In genomic region chr9:13386935-13387667, GRCh38 we compare ENCODE assay signal across 12 cellular contexts.
DNase-seq lines count a peak whose midpoint lies in the region; ATAC-seq and TF ChIP-seq lines count a peak whose summit lies in the region.
"Had no signal": no experiment of that assay in that cellular context is flagged by ENCODE, and none has a peak within 500 bp of the region (broad histone marks: within the 10 kb centered on the region; RNA-seq: fewer than 3 reads in every experiment).

No MANE protein-coding gene starts in this region.

- peaks cover 0 to 58% (median 46%) of the 10 kb centered on the region in 8 donors for H3K9me3 ChIP-seq in spleen

- TF ChIP-seq POLR2A in spleen (IDR thresholded peaks at IDR 0.05): no peak

- H3K27me3 ChIP-seq in spleen (replicated peaks in 1 of 7): no peaks in the 10 kb centered on the region

- H3K4me1 ChIP-seq in spleen: no peaks in the 10 kb centered on the region

- H3K4me3 ChIP-seq in AG10803 (ENCODE audit: low read length): no peak overlapping the region
- no peak overlapping the region for H3K4me3 ChIP-seq in fibroblast of villous mesenchyme (ENCODE audit: low read depth, low read length)
- no peak overlapping the region for H3K4me3 ChIP-seq in spleen

- intact Hi-C loops in sciatic nerve (cut with DNase I): no loop called here
- intact Hi-C loops in spleen (cut with DNase I; ENCODE audit: low total_unique reads): no loop called here

- peak overlapping the region in 3 of 8 donors; percentile 6 to 37 (median 20) for H3K27ac ChIP-seq in spleen

- TF ChIP-seq CTCF in AG10803 (conservative IDR thresholded peaks at IDR 0.05; ENCODE audit: low read length): no peak
- no peak for TF ChIP-seq CTCF in fibroblast of villous mesenchyme (IDR thresholded peaks at IDR 0.05; ENCODE audit: insufficient read depth, low read depth, low read length)
- TF ChIP-seq CTCF in spleen (IDR thresholded peaks at IDR 0.05 in 8 of 11, conservative IDR thresholded peaks at IDR 0.05 in 3 of 11): no peak

- WGBS in spleen, 5 donors: 59 to 80% (median 74%) methylated on average over 3 of the region's 3 CpGs

- no peaks in the 10 kb centered on the region for H3K36me3 ChIP-seq in spleen

- DNase-seq in AG10803 (ENCODE audit: low read depth) (peak; percentile 95), SKM-1 (lab: John Stamatoyannopoulos, UW; ENCODE audit: unreplicated experiment) (peak; percentile 82), fibroblast of villous mesenchyme (ENCODE audit: low read depth) (peak; percentile 72), sciatic nerve (ENCODE audit: low spot score) (no peak), HuH-7.5 (ENCODE audit: low spot score) (no peak), inferior parietal cortex (ENCODE audit: extremely low spot score) (no peak), spleen (no peak)
- DNase-seq: activated gamma-delta T cell, NCI-H2029 treated with DMSO at 0.1 percent for 48 hours, SHP77 treated with DMSO at 0.1 percent for 48 hours had no signal

- ATAC-seq in sciatic nerve (peak; percentile 91), HG02610 (IDR thresholded peaks at IDR 0.05; ENCODE audit: unreplicated experiment) (no peak)
- ATAC-seq: activated CD4-positive, CD25-positive, alpha-beta regulatory T cell treated with anti-CD3 and anti-CD28 coated beads, Interleukin-2, amount 50 U/mL, for 24 hours had no signal

Comparison
In these comparisons a context has a peak if more than half of its experiments do, and no peak if none do; other contexts are left out.
1. DNase-seq: peak in AG10803 (single experiment), SKM-1 (single experiment) and fibroblast of villous mesenchyme (single experiment); none in sciatic nerve (single experiment), HuH-7.5 (single experiment), inferior parietal cortex (single experiment) and spleen (single experiment).